ENCODE assay signal across 10 cellular contexts in the genomic region with DNA sequence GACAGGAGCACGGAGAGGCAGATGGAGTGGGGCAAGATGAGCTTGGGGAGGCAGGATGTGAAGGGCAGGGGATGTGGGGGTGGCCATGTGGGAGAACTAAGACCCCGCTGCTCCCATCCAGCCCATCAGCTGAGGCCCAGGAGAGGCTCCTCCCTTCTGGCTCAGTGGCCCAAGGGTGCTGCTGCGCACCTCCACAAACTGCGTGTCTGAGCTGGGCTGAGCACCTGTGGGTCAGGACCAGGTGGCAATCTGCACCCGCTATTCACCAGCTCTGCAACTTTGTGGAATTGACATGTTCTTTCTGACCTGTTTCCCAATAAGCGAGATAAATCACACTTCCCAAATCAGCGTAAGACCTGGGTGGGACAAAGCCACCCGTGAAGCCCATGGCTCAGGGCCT. TPM values are rescaled to one million over a fixed set of nuclear protein-coding genes. Genes with fewer than 3 reads are reported as not detected.
DNase-seq lines count a peak whose midpoint lies in the region; ATAC-seq and TF ChIP-seq lines count a peak whose summit lies in the region.
"Had no signal": no experiment of that assay in that cellular context is flagged by ENCODE, and none has a peak within 500 bp of the region (broad histone marks: within the 10 kb centered on the region; RNA-seq: fewer than 3 reads in every experiment).

No MANE protein-coding gene starts in this region.

- H3K9me3 ChIP-seq in CD4-positive, CD25-positive, alpha-beta regulatory T cell (ENCODE audit: control insufficient read depth in 2 of 2, low read length in 2 of 2): no peaks in the 10 kb centered on the region
- no peaks in the 10 kb centered on the region for H3K9me3 ChIP-seq in gastrocnemius medialis

- H3K36me3 Mint-ChIP-seq in CD4-positive, CD25-positive, alpha-beta regulatory T cell: peaks cover 14% of the 10 kb centered on the region
- peaks cover 49% of the 10 kb centered on the region for H3K36me3 Mint-ChIP-seq in dendritic cell treated with granulocyte-macrophage colony-stimulating factor and Interleukin-4, amounts not matched to agents 40 ng/mL and 50 ng/mL, for 4 days (ENCODE audit: low read depth)

- peak overlapping the region in 1 of 4 donors; percentile 28 for H3K4me3 Mint-ChIP-seq in CD4-positive, CD25-positive, alpha-beta regulatory T cell
- H3K4me3 Mint-ChIP-seq in dendritic cell treated with granulocyte-macrophage colony-stimulating factor and Interleukin-4, amounts not matched to agents 40 ng/mL and 50 ng/mL, for 4 days: peak overlapping the region; percentile 30

- H3K27me3 Mint-ChIP-seq in CD4-positive, CD25-positive, alpha-beta regulatory T cell: no peaks in the 10 kb centered on the region
- H3K27me3 Mint-ChIP-seq in dendritic cell treated with granulocyte-macrophage colony-stimulating factor and Interleukin-4, amounts not matched to agents 40 ng/mL and 50 ng/mL, for 4 days: no peaks in the 10 kb centered on the region
- H3K27me3 Mint-ChIP-seq: IgD-negative memory B cell had no signal

- H3K4me1 Mint-ChIP-seq in CD4-positive, CD25-positive, alpha-beta regulatory T cell: peaks cover 5 to 62% (median 29%) of the 10 kb centered on the region in 4 donors
- peaks cover 62% of the 10 kb centered on the region for H3K4me1 Mint-ChIP-seq in dendritic cell treated with granulocyte-macrophage colony-stimulating factor and Interleukin-4, amounts not matched to agents 40 ng/mL and 50 ng/mL, for 4 days (ENCODE audit: low read depth)

- no peak for TF ChIP-seq POLR2A in gastrocnemius medialis (IDR thresholded peaks at IDR 0.05)

- H2AFZ ChIP-seq in KMS-11 (ENCODE audit: low read depth): no peak overlapping the region

- peak overlapping the region in 2 of 3 donors; percentile 89 to 97 for H3K27ac Mint-ChIP-seq in CD4-positive, CD25-positive, alpha-beta regulatory T cell
- H3K27ac Mint-ChIP-seq in dendritic cell treated with granulocyte-macrophage colony-stimulating factor and Interleukin-4, amounts not matched to agents 40 ng/mL and 50 ng/mL, for 4 days: peak overlapping the region; percentile 94
- H3K27ac Mint-ChIP-seq: IgD-negative memory B cell had no signal

- H3K4me1 ChIP-seq in CD4-positive, CD25-positive, alpha-beta regulatory T cell (ENCODE audit: control insufficient read depth, insufficient read depth, low read length, poor library complexity, severe bottlenecking): peaks cover 40% of the 10 kb centered on the region
- H3K4me1 ChIP-seq in KMS-11 (ENCODE audit: low read depth, poor library complexity, severe bottlenecking): peaks cover 41% of the 10 kb centered on the region
- peaks cover 29 to 40% of the 10 kb centered on the region in 2 donors for H3K4me1 ChIP-seq in gastrocnemius medialis

- no peaks in the 10 kb centered on the region for H3K27me3 ChIP-seq in CD4-positive, CD25-positive, alpha-beta regulatory T cell (ENCODE audit: control insufficient read depth, insufficient read depth, low read length)
- no peaks in the 10 kb centered on the region for H3K27me3 ChIP-seq in KMS-11 (ENCODE audit: insufficient read depth, low read depth)
- no peaks in the 10 kb centered on the region for H3K27me3 ChIP-seq in gastrocnemius medialis

- ATAC-seq in CD4-positive, CD25-positive, alpha-beta regulatory T cell (ENCODE audit: low read depth in 2 of 2): no peak
- ATAC-seq in gastrocnemius medialis (no peak), HG03457 (IDR thresholded peaks at IDR 0.05; ENCODE audit: unreplicated experiment) (no peak), GM21619 (IDR thresholded peaks at IDR 0.05; ENCODE audit: unreplicated experiment) (no peak), GM18858 (IDR thresholded peaks at IDR 0.05; ENCODE audit: unreplicated experiment) (no peak)

- no peaks in the 10 kb centered on the region for H3K9me3 Mint-ChIP-seq in CD4-positive, CD25-positive, alpha-beta regulatory T cell
- H3K9me3 Mint-ChIP-seq in dendritic cell treated with granulocyte-macrophage colony-stimulating factor and Interleukin-4, amounts not matched to agents 40 ng/mL and 50 ng/mL, for 4 days: no peaks in the 10 kb centered on the region
- H3K9me3 Mint-ChIP-seq: IgD-negative memory B cell had no signal

- no peaks in the 10 kb centered on the region for H4K20me1 ChIP-seq in KMS-11 (ENCODE audit: insufficient read depth)

- no peaks in the 10 kb centered on the region for H3K79me2 ChIP-seq in KMS-11 (ENCODE audit: insufficient read depth, low read depth)

- H3K9ac ChIP-seq in KMS-11: no peak overlapping the region

- intact Hi-C loops in dendritic cell treated with granulocyte-macrophage colony-stimulating factor and Interleukin-4, amounts not matched to agents 40 ng/mL and 50 ng/mL, for 4 days (cut with micrococcal nuclease): loop anchor here (1.0 kb wide), 1 partner anchor 8 kb away; no protein-coding TSS in a partner anchor
- intact Hi-C loops in gastrocnemius medialis (cut with DNase I; ENCODE audit: low total_unique reads): loop anchor here (10.0 kb wide), 1 partner anchor 336 kb away; a partner anchor contains a TSS

- peak overlapping the region; percentile 73 for H3K27ac ChIP-seq in CD4-positive, CD25-positive, alpha-beta regulatory T cell (ENCODE audit: insufficient read depth, low read length, poor library complexity, severe bottlenecking)
- H3K27ac ChIP-seq in KMS-11 (no peak overlapping the region), gastrocnemius medialis (peak overlapping the region; percentile 82 to 89 (median 84))

- no peak overlapping the region for H3K4me3 ChIP-seq in CD4-positive, CD25-positive, alpha-beta regulatory T cell (ENCODE audit: low read depth, low read length)
- H3K4me3 ChIP-seq in KMS-11 (IDR thresholded peaks at IDR 0.05; ENCODE audit: insufficient read depth, low read depth, low read length): no peak overlapping the region
- no peak overlapping the region for H3K4me3 ChIP-seq in gastrocnemius medialis

- in situ Hi-C loops in gastrocnemius medialis (cut with MboI; ENCODE audit: low sequenced_read_pairs in 4 of 4): no loop called here

- H3K36me3 ChIP-seq in CD4-positive, CD25-positive, alpha-beta regulatory T cell (ENCODE audit: control insufficient read depth, insufficient read depth, low read length): no peaks in the 10 kb centered on the region
- no peaks in the 10 kb centered on the region for H3K36me3 ChIP-seq in KMS-11 (ENCODE audit: insufficient read depth)
- H3K36me3 ChIP-seq in gastrocnemius medialis: peaks cover 0 to 8% of the 10 kb centered on the region in 2 donors

- peak overlapping the region; percentile 57 for H3K4me2 ChIP-seq in KMS-11

- no peak for TF ChIP-seq CTCF in KMS-11 (conservative IDR thresholded peaks at IDR 0.05; ENCODE audit: low read depth, low read length)
- TF ChIP-seq CTCF in gastrocnemius medialis (IDR thresholded peaks at IDR 0.05 in 4 of 5, conservative IDR thresholded peaks at IDR 0.05 in 1 of 5): no peak

- no peak for DNase-seq in CD4-positive, CD25-positive, alpha-beta regulatory T cell
- DNase-seq in gastrocnemius medialis (no peak), HT-29 (ENCODE audit: low spot score) (no peak)
- DNase-seq: NCI-H1694 treated with DMSO at 0.1 percent for 48 hours had no signal

RNA-seq across cellular contexts. Expression of a gene that starts 11.5 kb away (rescaled TPM):
- 141 TPM for total RNA-seq in CD4-positive, CD25-positive, alpha-beta regulatory T cell
- 1 to 10 TPM; 4.5 to 6.7 (median 6.0) TPM for polyA plus RNA-seq in CD4-positive, CD25-positive, alpha-beta regulatory T cell
- total RNA-seq in gastrocnemius medialis: 10 to 100 TPM; 11.1 to 64.5 (median 32.3) TPM
- total RNA-seq in HT-29 (2014; rRNA removed; shearing (Covaris generic)): 296 and 304 TPM in 2 replicates
